ENCODE assay signal across 16 cellular contexts in the genomic region with DNA sequence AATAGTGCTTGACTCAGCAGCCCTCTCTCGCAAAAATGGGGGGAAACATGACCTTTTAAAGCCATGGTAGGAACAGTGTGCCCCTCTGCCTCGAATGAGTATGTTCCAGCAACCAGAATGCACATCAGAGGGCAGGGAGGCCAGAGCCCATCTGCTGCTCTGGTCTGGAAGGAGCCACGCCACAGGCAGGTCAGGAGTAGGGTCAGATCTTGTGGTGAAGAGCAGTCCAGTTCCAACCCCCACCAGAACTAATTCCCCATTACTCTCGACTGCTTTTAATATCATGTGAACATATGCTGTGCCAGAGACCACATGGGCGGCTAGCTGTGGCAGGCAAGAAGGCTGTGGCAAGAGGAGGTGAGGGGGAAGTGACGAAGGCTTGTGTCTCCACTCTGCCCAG. TPM values are rescaled to one million over a fixed set of nuclear protein-coding genes. Genes with fewer than 3 reads are reported as not detected.
A peak's percentile ranks its signal among the peaks of the same experiment; 100 is the strongest.
DNase-seq lines count a peak whose midpoint lies in the region; ATAC-seq and TF ChIP-seq lines count a peak whose summit lies in the region.
"Had no signal": no experiment of that assay in that cellular context is flagged by ENCODE, and none has a peak within 500 bp of the region (broad histone marks: within the 10 kb centered on the region; RNA-seq: fewer than 3 reads in every experiment).

No MANE protein-coding gene starts in this region.

- in situ Hi-C loops in astrocyte of the spinal cord (cut with HindIII; ENCODE audit: low sequenced_read_pairs): no loop called here

- no peak for TF ChIP-seq CTCF in Caco-2 (IDR thresholded peaks at IDR 0.05; ENCODE audit: insufficient read depth in 1 of 2, low read depth in 1 of 2, low read length in 1 of 2, severe bottlenecking in 1 of 2, unreplicated experiment in 1 of 2)
- TF ChIP-seq CTCF in NB4 (IDR thresholded peaks at IDR 0.05; ENCODE audit: low read depth, low read length): no peak
- no peak for TF ChIP-seq CTCF in astrocyte of the spinal cord (IDR thresholded peaks at IDR 0.05; ENCODE audit: low read depth, low read length)
- TF ChIP-seq CTCF in RWPE1 (conservative IDR thresholded peaks at IDR 0.05; ENCODE audit: low read depth): no peak

- H3K9me3 Mint-ChIP-seq in Caco-2 (ENCODE audit: unreplicated experiment): no peaks in the 10 kb centered on the region

- H3K27ac ChIP-seq in RWPE1: no peak overlapping the region
- H3K27ac ChIP-seq: A549, C4-2B, Peyer's patch had no signal

- peaks cover 17% of the 10 kb centered on the region for H3K4me1 ChIP-seq in Caco-2
- H3K4me1 ChIP-seq: A549 had no signal

- POLR2A ChIA-PET in Caco-2 (lab: Charles Lee): no interaction called here
- POLR2A ChIA-PET in RWPE1 (lab: Yijun Ruan, JAX; ENCODE audit: low non-redundant PET): no interaction called here

- H3K27ac Mint-ChIP-seq in Caco-2 (ENCODE audit: unreplicated experiment): peak overlapping the region; percentile 64

- no peaks in the 10 kb centered on the region for H3K27me3 Mint-ChIP-seq in Caco-2 (ENCODE audit: insufficient read depth, unreplicated experiment)

- H3K36me3 ChIP-seq in Caco-2 (ENCODE audit: control insufficient read depth, insufficient read depth, low read length): no peaks in the 10 kb centered on the region
- H3K36me3 ChIP-seq: Peyer's patch had no signal

- DNase-seq in Caco-2 (no peak), NB4 (ENCODE audit: low read depth) (peak; percentile 7), astrocyte of the spinal cord (ENCODE audit: low read depth, low spot score) (peak; percentile 9), sciatic nerve (ENCODE audit: low spot score) (no peak), head of caudate nucleus (no peak), RWPE1 (ENCODE audit: low spot score) (no peak), NCI-H748 treated with DMSO at 0.1 percent for 48 hours (lab: John Stamatoyannopoulos, UW) (no peak), activated gamma-delta T cell treated with Interleukin-2 at 50 U/mL for 16 hours (no peak)
- DNase-seq: DMS153, NCI-H1092, NCI-H1694 treated with DMSO at 0.1 percent for 48 hours, Peyer's patch, SHP77 treated with DMSO at 0.1 percent for 48 hours had no signal

- peak; percentile 75 for ATAC-seq in sciatic nerve
- ATAC-seq: A549, K562 had no signal

- CTCF ChIA-PET in Caco-2 (lab: Charles Lee): no interaction called here
- CTCF ChIA-PET in RWPE1 (lab: Yijun Ruan, JAX): no interaction called here

- H3K4me3 Mint-ChIP-seq in Caco-2 (ENCODE audit: unreplicated experiment): no peak overlapping the region

- peaks cover 5% of the 10 kb centered on the region for H3K36me3 Mint-ChIP-seq in Caco-2 (ENCODE audit: insufficient read depth, unreplicated experiment)

- no peak for TF ChIP-seq POLR2A in NB4 (IDR thresholded peaks at IDR 0.05; ENCODE audit: extremely low read depth, insufficient read length)

- peaks cover 26% of the 10 kb centered on the region for H3K4me1 Mint-ChIP-seq in Caco-2 (ENCODE audit: low read depth, unreplicated experiment)

- intact Hi-C loops in Caco-2 (cut with micrococcal nuclease; ENCODE audit: unreplicated experiment) (no loop called here), sciatic nerve (cut with DNase I) (no loop called here), head of caudate nucleus (cut with DNase I) (no loop called here)

- no peaks in the 10 kb centered on the region for H3K27me3 ChIP-seq in Caco-2 (replicated peaks; ENCODE audit: control insufficient read depth, insufficient read depth, low read length)
- H3K27me3 ChIP-seq: Peyer's patch had no signal

- no peaks in the 10 kb centered on the region for H3K9me3 ChIP-seq in Caco-2
- H3K9me3 ChIP-seq: A549, Peyer's patch had no signal

- H3K4me3 ChIP-seq in Caco-2 (ENCODE audit: low read depth, low read length) (no peak overlapping the region), NB4 (ENCODE audit: low read depth, low read length) (no peak overlapping the region), astrocyte of the spinal cord (ENCODE audit: low read depth, low read length) (no peak overlapping the region)
- H3K4me3 ChIP-seq: A549, K562, Peyer's patch had no signal

- no TSS peak for BruUV-seq in Caco-2 (replicated peaks; lab: Mats Ljungman, UMichigan)

RNA-seq across cellular contexts. Expression of gene TMX1, which starts 34.6 kb away (rescaled TPM):
- total RNA-seq in Caco-2 (2022): 40.6 and 44.7 TPM in 2 replicates
- 27.3 TPM for total RNA-seq in sciatic nerve

Comparison
In these comparisons a context has a peak if more than half of its experiments do, and no peak if none do; other contexts are left out.
1. DNase-seq: peak in NB4 (single experiment) and astrocyte of the spinal cord (single experiment); none in Caco-2 (0 of 2), sciatic nerve (single experiment), head of caudate nucleus (0 of 42), RWPE1 (single experiment), NCI-H748 treated with DMSO at 0.1 percent for 48 hours (single experiment) and activated gamma-delta T cell treated with Interleukin-2 at 50 U/mL for 16 hours (single experiment).